Comparison of ENCODE assay signal across 20 cellular contexts in genomic region chr18:79629606-79630005, GRCh38. TPM values are rescaled to one million over a fixed set of nuclear protein-coding genes. Genes with fewer than 3 reads are reported as not detected.
DNase-seq lines count a peak whose midpoint lies in the region; ATAC-seq and TF ChIP-seq lines count a peak whose summit lies in the region.
"Had no signal": no experiment of that assay in that cellular context is flagged by ENCODE, and none has a peak within 500 bp of the region (broad histone marks: within the 10 kb centered on the region; RNA-seq: fewer than 3 reads in every experiment).

No MANE protein-coding gene starts in this region.

- DNase-seq in CD14-positive monocyte (ENCODE audit: low spot score) (peak; percentile 20), HFFc6 (no peak), endodermal cell (peak; percentile 52), sciatic nerve (ENCODE audit: low spot score) (peak; percentile 32)
- no peak for DNase-seq in activated naive CD4-positive, alpha-beta T cell treated with anti-CD3 and anti-CD28 coated beads, Interleukin-2, amount 10 ng/mL, durations not matched to agents 7 days and 5 days
- DNase-seq in CD4-positive, alpha-beta memory T cell = no peak
- DNase-seq: COR-L47; DMS 273 treated with DMSO at 0.1 percent for 48 hours; DMS79 treated with DMSO at 0.1 percent for 48 hours; H9; NCI-H1105 treated with DMSO at 0.1 percent for 48 hours; NCI-H1694 treated with DMSO at 0.1 percent for 48 hours; NCI-H2107; NCI-H446 treated with DMSO at 0.1 percent for 48 hours; NK-92 treated with Interleukin-12 subunit alpha and Interleukin-12 subunit beta, amount 100 ng/mL, for 24 hours; SIG-M5 had no signal

- H3K27me3 ChIP-seq in endodermal cell (ENCODE audit: control insufficient read depth, insufficient read depth, low read length, poor library complexity, severe bottlenecking) = no peaks in the 10 kb centered on the region
- H3K27me3 ChIP-seq in CD4-positive, alpha-beta memory T cell (ENCODE audit: insufficient read depth, low read length) = no peaks in the 10 kb centered on the region

- H3K36me3 Mint-ChIP-seq in CD14-positive monocyte = peaks cover 0 to 2% of the 10 kb centered on the region in 2 donors
- peaks cover 6% of the 10 kb centered on the region; the same call in 1 of the 2 replicates for H3K36me3 Mint-ChIP-seq in HFFc6 (ENCODE audit: low read depth)
- no peaks in the 10 kb centered on the region for H3K36me3 Mint-ChIP-seq in endodermal cell (ENCODE audit: low read depth)
- no peaks in the 10 kb centered on the region for H3K36me3 Mint-ChIP-seq in activated naive CD4-positive, alpha-beta T cell treated with anti-CD3 and anti-CD28 coated beads, Interleukin-2, amount 10 ng/mL, durations not matched to agents 7 days and 5 days
- no peaks in the 10 kb centered on the region for H3K36me3 Mint-ChIP-seq in CD4-positive, alpha-beta memory T cell

- CTCF ChIA-PET in activated naive CD4-positive, alpha-beta T cell treated with anti-CD3 and anti-CD28 coated beads, Interleukin-2, amount 10 ng/mL, durations not matched to agents 7 days and 5 days (lab: Charles Lee) = no interaction called here
- CTCF ChIA-PET in CD4-positive, alpha-beta memory T cell (lab: Charles Lee; ENCODE audit: partially characterized antibody) = no interaction called here

- TF ChIP-seq CTCF in CD14-positive monocyte (IDR thresholded peaks at IDR 0.05) (no peak), HFFc6 (IDR thresholded peaks at IDR 0.05) (no peak), endodermal cell (conservative IDR thresholded peaks at IDR 0.05) (no peak)

- POLR2A ChIA-PET in CD4-positive, alpha-beta memory T cell (lab: Charles Lee; ENCODE audit: partially characterized antibody) = no interaction called here

- no peaks in the 10 kb centered on the region for H3K36me3 ChIP-seq in endodermal cell (ENCODE audit: control insufficient read depth, insufficient read depth, low read length)
- no peaks in the 10 kb centered on the region for H3K36me3 ChIP-seq in CD4-positive, alpha-beta memory T cell (ENCODE audit: insufficient read depth, low read length)

- H3K4me1 Mint-ChIP-seq in CD14-positive monocyte (peaks cover 13% of the 10 kb centered on the region), HFFc6 (ENCODE audit: low read depth) (peaks cover 7% of the 10 kb centered on the region; the same call in 1 of the 2 replicates), endodermal cell (peaks cover 10% of the 10 kb centered on the region)
- H3K4me1 Mint-ChIP-seq in activated naive CD4-positive, alpha-beta T cell treated with anti-CD3 and anti-CD28 coated beads, Interleukin-2, amount 10 ng/mL, durations not matched to agents 7 days and 5 days = peaks cover 6% of the 10 kb centered on the region
- peaks cover 0 to 8% (median 4%) of the 10 kb centered on the region in 4 donors for H3K4me1 Mint-ChIP-seq in CD4-positive, alpha-beta memory T cell
- H3K4me1 Mint-ChIP-seq: H9 had no signal

- intact Hi-C loops in CD14-positive monocyte (cut with micrococcal nuclease) (no loop called here), sciatic nerve (cut with DNase I) (no loop called here)
- intact Hi-C loops in CD4-positive, alpha-beta memory T cell (cut with micrococcal nuclease) = no loop called here

- no peaks in the 10 kb centered on the region for H3K4me1 ChIP-seq in endodermal cell (ENCODE audit: control insufficient read depth, insufficient read depth, low read length)
- H3K4me1 ChIP-seq in CD4-positive, alpha-beta memory T cell (ENCODE audit: insufficient read depth, low read length) = no peaks in the 10 kb centered on the region
- H3K4me1 ChIP-seq: A549 had no signal

- H3K27me3 Mint-ChIP-seq in CD14-positive monocyte (ENCODE audit: low read depth in 3 of 3) = peaks cover 17 to 25% (median 21%) of the 10 kb centered on the region in 3 donors
- H3K27me3 Mint-ChIP-seq in HFFc6 (ENCODE audit: insufficient read depth) = peaks cover 36% of the 10 kb centered on the region
- peaks cover 1% of the 10 kb centered on the region for H3K27me3 Mint-ChIP-seq in endodermal cell (ENCODE audit: insufficient read depth)
- H3K27me3 Mint-ChIP-seq in activated naive CD4-positive, alpha-beta T cell treated with anti-CD3 and anti-CD28 coated beads, Interleukin-2, amount 10 ng/mL, durations not matched to agents 7 days and 5 days = peaks cover 28% of the 10 kb centered on the region
- peaks cover 2 to 7% of the 10 kb centered on the region in 2 donors for H3K27me3 Mint-ChIP-seq in CD4-positive, alpha-beta memory T cell
- H3K27me3 Mint-ChIP-seq: B cell, IgD-negative memory B cell had no signal

- ATAC-seq in sciatic nerve (no peak), HG03095 (IDR thresholded peaks at IDR 0.05; ENCODE audit: unreplicated experiment) (no peak)
- ATAC-seq: A549 had no signal

- H3K9me3 ChIP-seq in endodermal cell (ENCODE audit: control insufficient read depth, low read length) = no peaks in the 10 kb centered on the region
- no peaks in the 10 kb centered on the region for H3K9me3 ChIP-seq in CD4-positive, alpha-beta memory T cell (ENCODE audit: control insufficient read depth in 1 of 2, low read length in 2 of 2)
- H3K9me3 ChIP-seq: A549 had no signal

- H3K4me3 ChIP-seq in endodermal cell (ENCODE audit: low read length) = no peak overlapping the region
- H3K4me3 ChIP-seq in CD4-positive, alpha-beta memory T cell (ENCODE audit: low read length in 2 of 2) = no peak overlapping the region
- H3K4me3 ChIP-seq: A549 had no signal

- H3K4me3 Mint-ChIP-seq in CD14-positive monocyte = no peak overlapping the region
- peak overlapping the region; percentile 66; the same call in 1 of the 2 replicates for H3K4me3 Mint-ChIP-seq in HFFc6
- H3K4me3 Mint-ChIP-seq in endodermal cell = no peak overlapping the region
- no peak overlapping the region for H3K4me3 Mint-ChIP-seq in activated naive CD4-positive, alpha-beta T cell treated with anti-CD3 and anti-CD28 coated beads, Interleukin-2, amount 10 ng/mL, durations not matched to agents 7 days and 5 days
- H3K4me3 Mint-ChIP-seq in CD4-positive, alpha-beta memory T cell = no peak overlapping the region
- H3K4me3 Mint-ChIP-seq: B cell, H9, IgD-negative memory B cell had no signal

- H3K27ac Mint-ChIP-seq in CD14-positive monocyte (no peak overlapping the region), HFFc6 (no peak overlapping the region), endodermal cell (peak overlapping the region; percentile 41)
- no peak overlapping the region for H3K27ac Mint-ChIP-seq in activated naive CD4-positive, alpha-beta T cell treated with anti-CD3 and anti-CD28 coated beads, Interleukin-2, amount 10 ng/mL, durations not matched to agents 7 days and 5 days
- H3K27ac Mint-ChIP-seq in CD4-positive, alpha-beta memory T cell = no peak overlapping the region
- H3K27ac Mint-ChIP-seq: B cell, IgD-negative memory B cell had no signal

- H3K9ac ChIP-seq in endodermal cell (ENCODE audit: extremely low read depth, low read length, poor library complexity, severe bottlenecking) = no peak overlapping the region

- peaks cover 3 to 16% (median 7%) of the 10 kb centered on the region in 7 donors for H3K9me3 Mint-ChIP-seq in CD14-positive monocyte
- peaks cover 13% of the 10 kb centered on the region for H3K9me3 Mint-ChIP-seq in HFFc6
- H3K9me3 Mint-ChIP-seq in endodermal cell = peaks cover 1% of the 10 kb centered on the region
- peaks cover 13% of the 10 kb centered on the region for H3K9me3 Mint-ChIP-seq in activated naive CD4-positive, alpha-beta T cell treated with anti-CD3 and anti-CD28 coated beads, Interleukin-2, amount 10 ng/mL, durations not matched to agents 7 days and 5 days
- H3K9me3 Mint-ChIP-seq in CD4-positive, alpha-beta memory T cell = peaks cover 0 to 3% (median 0%) of the 10 kb centered on the region in 8 donors

- H3K27ac ChIP-seq in endodermal cell (ENCODE audit: low read depth, low read length) = no peak overlapping the region
- H3K27ac ChIP-seq in CD4-positive, alpha-beta memory T cell (ENCODE audit: low read depth, low read length) = no peak overlapping the region
- H3K27ac ChIP-seq: A549 had no signal

- 87% methylated on average over 5 to 6 of the region's 6 CpGs for WGBS in endodermal cell (ENCODE audit: insufficient coverage in 1 of 2, insufficient read length in 1 of 2), 2 experiments

RNA-seq across cellular contexts. Expression of gene CTDP1, which starts 50.0 kb away (rescaled TPM):
- 1 to 10 TPM; 9.1 TPM for polyA plus RNA-seq in CD14-positive monocyte
- total RNA-seq in HFFc6 (2021; fragmentation: NEBNext Ultra II Directional; extraction: Animal tissue kit (Norgen Biotek cat#: 25700)) = 10 to 100 TPM; 15.6 to 18.2 (median 16.6) TPM
- total RNA-seq in endodermal cell = 10 to 100 TPM; 29.8 to 35.6 TPM
- polyA plus RNA-seq in endodermal cell (2013, experiment 1 of 2) = 21.1 TPM
- 18.8 TPM for polyA plus RNA-seq in endodermal cell (2013, experiment 2 of 2)
- 15.7 TPM for total RNA-seq in sciatic nerve
- 10 to 100 TPM; 42.6 to 44.5 TPM for total RNA-seq in CD4-positive, alpha-beta memory T cell
- polyA plus RNA-seq in CD4-positive, alpha-beta memory T cell = 10 to 100 TPM in 1 of 2 donors, 1 to 10 TPM in 1; 8.5 to 30.2 TPM

Comparison
In these comparisons a context has a peak if more than half of its experiments do, and no peak if none do; other contexts are left out.
1. DNase-seq: peak in CD14-positive monocyte (single experiment), endodermal cell (single experiment) and sciatic nerve (single experiment); none in HFFc6 (single experiment), activated naive CD4-positive, alpha-beta T cell treated with anti-CD3 and anti-CD28 coated beads, Interleukin-2, amount 10 ng/mL, durations not matched to agents 7 days and 5 days (single experiment) and CD4-positive, alpha-beta memory T cell (0 of 5).